ENCODE assay signal across 30 cellular contexts in the genomic region with DNA sequence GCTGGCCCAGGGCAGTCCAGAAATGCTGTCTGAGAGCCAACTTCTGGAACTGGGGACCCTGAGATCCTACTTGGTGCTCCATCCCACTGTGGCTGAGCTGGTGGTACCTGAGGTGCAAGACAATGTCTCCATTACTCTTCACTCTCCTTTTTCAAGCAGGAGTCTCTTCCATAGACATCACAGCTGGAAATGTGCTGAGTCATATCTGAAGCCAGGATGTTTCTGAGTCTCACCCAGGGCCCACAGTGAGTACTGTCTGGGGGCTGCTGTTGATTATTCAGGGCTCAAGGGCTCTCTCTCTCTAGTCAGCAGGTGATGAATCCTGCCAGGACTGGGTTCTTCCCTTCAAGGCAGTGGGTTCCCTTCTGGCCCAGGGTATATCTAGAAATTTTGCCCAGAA.
DNase-seq lines count a peak whose midpoint lies in the region; ATAC-seq and TF ChIP-seq lines count a peak whose summit lies in the region.
"Had no signal": no experiment of that assay in that cellular context is flagged by ENCODE, and none has a peak within 500 bp of the region (broad histone marks: within the 10 kb centered on the region; RNA-seq: fewer than 3 reads in every experiment).

No MANE protein-coding gene starts in this region.

- H3K4me1 Mint-ChIP-seq in endodermal cell: peaks cover 7% of the 10 kb centered on the region
- no peaks in the 10 kb centered on the region for H3K4me1 Mint-ChIP-seq in CD8-positive, alpha-beta T cell (ENCODE audit: low read depth)
- H3K4me1 Mint-ChIP-seq: CD4-positive, CD25-positive, alpha-beta regulatory T cell; nephron had no signal

- H3K18ac ChIP-seq in mesenchymal stem cell (ENCODE audit: low read depth in 1 of 2, low read length in 2 of 2): peak overlapping the region; percentile 44 to 50

- peaks cover 13% of the 10 kb centered on the region for H3K4me1 ChIP-seq in PC-3 (ENCODE audit: insufficient read depth, low read length)
- H3K4me1 ChIP-seq in endodermal cell (ENCODE audit: control insufficient read depth, insufficient read depth, low read length): no peaks in the 10 kb centered on the region
- H3K4me1 ChIP-seq in mesenchymal stem cell (ENCODE audit: control insufficient read depth, insufficient read depth, low read depth, low read length): peaks cover 5% of the 10 kb centered on the region
- no peaks in the 10 kb centered on the region for H3K4me1 ChIP-seq in CD8-positive, alpha-beta T cell (ENCODE audit: insufficient read depth, low read length)
- H3K4me1 ChIP-seq: vagina had no signal

- no peak overlapping the region for H3K4me2 ChIP-seq in PC-3 (ENCODE audit: low read length)
- H3K4me2 ChIP-seq in mesenchymal stem cell (ENCODE audit: low read length, poor library complexity, severe bottlenecking): no peak overlapping the region
- H3K4me2 ChIP-seq: hepatocyte had no signal

- H3K27me3 Mint-ChIP-seq in endodermal cell (ENCODE audit: insufficient read depth): peaks cover 2% of the 10 kb centered on the region
- no peaks in the 10 kb centered on the region for H3K27me3 Mint-ChIP-seq in CD8-positive, alpha-beta T cell (ENCODE audit: low read depth)
- H3K27me3 Mint-ChIP-seq: CD4-positive, CD25-positive, alpha-beta regulatory T cell had no signal

- H3K9me2 ChIP-seq in PC-3 (replicated peaks; ENCODE audit: low read length): no peaks in the 10 kb centered on the region

- DNase-seq in EH (ENCODE audit: low read depth) (peak; percentile 70), PC-3 (peak; percentile 17), endodermal cell (no peak), mesenchymal stem cell (no peak), NCI-H2107 (lab: John Stamatoyannopoulos, UW) (no peak), head of caudate nucleus (no peak)
- no peak for DNase-seq in CD8-positive, alpha-beta T cell
- DNase-seq: activated naive CD4-positive, alpha-beta T cell treated with Interleukin-2 at 50 U/mL for 16 hours; activated T-cell treated with anti-CD3 and anti-CD28 coated beads, Interleukin-2, amount 50 U/mL, for 48 hours; CD4-positive, CD25-positive, alpha-beta regulatory T cell; central memory CD4-positive, alpha-beta T cell; DMS 273 treated with DMSO at 0.1 percent for 48 hours; foreskin melanocyte; GF-D8; HCEC 1CT; midbrain; NCI-H1105 treated with DMSO at 0.1 percent for 48 hours; NCI-H2029; NCI-H226; ovary; right cardiac atrium; stimulated activated naive CD8-positive, alpha-beta T cell treated with anti-CD3 and anti-CD28 coated beads, Interleukin-15, Interleukin-2, amounts not matched to agents 100 U/mL and 50 U/mL, for 24 hours had no signal

- H3K9me3 ChIP-seq in PC-3 (ENCODE audit: low read length) (no peaks in the 10 kb centered on the region), endodermal cell (ENCODE audit: control insufficient read depth, low read length) (peaks cover 40% of the 10 kb centered on the region), mesenchymal stem cell (ENCODE audit: control insufficient read depth, low read length) (peaks cover 11% of the 10 kb centered on the region)
- no peaks in the 10 kb centered on the region for H3K9me3 ChIP-seq in CD8-positive, alpha-beta T cell (ENCODE audit: low read length)
- H3K9me3 ChIP-seq: ovary, thoracic aorta, vagina had no signal

- H3F3A ChIP-seq in PC-3 (ENCODE audit: low read length, unreplicated experiment): no peaks in the 10 kb centered on the region

- H3K14ac ChIP-seq in mesenchymal stem cell (ENCODE audit: low read length in 2 of 2): no peak overlapping the region

- no TSS peak for BruUV-seq in PC-3 (replicated peaks; lab: Mats Ljungman, UMichigan)

- TF ChIP-seq CTCF in PC-3 (conservative IDR thresholded peaks at IDR 0.05; ENCODE audit: low read depth, low read length) (no peak), endodermal cell (conservative IDR thresholded peaks at IDR 0.05) (no peak)
- TF ChIP-seq CTCF in CD8-positive, alpha-beta T cell (IDR thresholded peaks at IDR 0.05): no peak

- H3K9me3 Mint-ChIP-seq in endodermal cell: peaks cover 17% of the 10 kb centered on the region
- peaks cover 3% of the 10 kb centered on the region for H3K9me3 Mint-ChIP-seq in CD8-positive, alpha-beta T cell

- peak overlapping the region; percentile 8 to 91 for H2BK12ac ChIP-seq in mesenchymal stem cell (ENCODE audit: low read length in 2 of 2)

- H4K91ac ChIP-seq in mesenchymal stem cell (ENCODE audit: low read length): peak overlapping the region; percentile 85

- H3K9ac ChIP-seq in PC-3 (ENCODE audit: low read length): no peak overlapping the region
- no peak overlapping the region for H3K9ac ChIP-seq in endodermal cell (ENCODE audit: extremely low read depth, low read length, poor library complexity, severe bottlenecking)
- no peak overlapping the region for H3K9ac ChIP-seq in mesenchymal stem cell (ENCODE audit: low read length)

- no peaks in the 10 kb centered on the region for H3K27me3 ChIP-seq in PC-3 (ENCODE audit: low read length)
- H3K27me3 ChIP-seq in endodermal cell (ENCODE audit: control insufficient read depth, insufficient read depth, low read length, poor library complexity, severe bottlenecking): no peaks in the 10 kb centered on the region
- no peaks in the 10 kb centered on the region for H3K27me3 ChIP-seq in mesenchymal stem cell (ENCODE audit: control insufficient read depth in 1 of 2, insufficient read depth in 1 of 2, low read length in 2 of 2)
- no peaks in the 10 kb centered on the region for H3K27me3 ChIP-seq in CD8-positive, alpha-beta T cell (ENCODE audit: insufficient read depth, low read length)
- H3K27me3 ChIP-seq: hepatocyte, ovary, vagina had no signal

- H2BK15ac ChIP-seq in mesenchymal stem cell (ENCODE audit: low read depth, poor library complexity, severe bottlenecking): no peak overlapping the region

- intact Hi-C loops in PC-3 (cut with micrococcal nuclease): no loop called here
- intact Hi-C loops in CD8-positive, alpha-beta T cell (cut with DNase I, micrococcal nuclease): no loop called here
- intact Hi-C loops in head of caudate nucleus (cut with DNase I): no loop called here

- H3K36me3 ChIP-seq in PC-3 (ENCODE audit: low read depth, low read length) (no peaks in the 10 kb centered on the region), endodermal cell (ENCODE audit: control insufficient read depth, insufficient read depth, low read length) (no peaks in the 10 kb centered on the region), mesenchymal stem cell (ENCODE audit: control insufficient read depth in 1 of 2, insufficient read depth in 2 of 2, low read depth in 1 of 2, low read length in 2 of 2) (no peaks in the 10 kb centered on the region)
- H3K36me3 ChIP-seq in CD8-positive, alpha-beta T cell (ENCODE audit: insufficient read depth, low read length): no peaks in the 10 kb centered on the region
- H3K36me3 ChIP-seq: ovary, thoracic aorta, vagina had no signal

- no peak overlapping the region for H2BK5ac ChIP-seq in mesenchymal stem cell (ENCODE audit: low read depth, low read length, poor library complexity, severe bottlenecking)

- H3K79me2 ChIP-seq in PC-3 (ENCODE audit: low read length): no peaks in the 10 kb centered on the region
- H3K79me2 ChIP-seq: hepatocyte had no signal

- H4K20me1 ChIP-seq in PC-3 (ENCODE audit: low read length): no peaks in the 10 kb centered on the region

- CTCF ChIA-PET in PC-3 (lab: Charles Lee): no interaction called here
- CTCF ChIA-PET in CD8-positive, alpha-beta T cell (lab: Charles Lee): no interaction called here

- peak overlapping the region; percentile 29 for H4K8ac ChIP-seq in mesenchymal stem cell (ENCODE audit: low read length)

- no peak overlapping the region for H3K4ac ChIP-seq in mesenchymal stem cell (ENCODE audit: low read depth in 1 of 2, low read length in 2 of 2)

- H3K4me3 ChIP-seq in PC-3 (ENCODE audit: low read length): no peak overlapping the region
- H3K4me3 ChIP-seq in endodermal cell (ENCODE audit: low read length): peak overlapping the region; percentile 7
- H3K4me3 ChIP-seq in mesenchymal stem cell (ENCODE audit: insufficient read depth in 1 of 2, low read depth in 1 of 2, low read length in 2 of 2): no peak overlapping the region
- H3K4me3 ChIP-seq in CD8-positive, alpha-beta T cell (ENCODE audit: low read depth, low read length): no peak overlapping the region
- H3K4me3 ChIP-seq: hepatocyte, ovary, thoracic aorta, vagina had no signal

- peak overlapping the region; percentile 40 for H3K27ac Mint-ChIP-seq in endodermal cell
- H3K27ac Mint-ChIP-seq in CD8-positive, alpha-beta T cell: no peak overlapping the region
- H3K27ac Mint-ChIP-seq: CD4-positive, CD25-positive, alpha-beta regulatory T cell; nephron; T-helper 1 cell treated with Interleukin-12 subunit alpha and Interleukin-12 subunit beta and Interleukin-4 antibody, amounts not matched to agents 30 μg/mL and 1 μg/mL, for 36 hours had no signal

- 0 out of 2 replicates have a peak overlapping the region, but pooled peaks have one; percentile 4 for H2AFZ ChIP-seq in PC-3 (ENCODE audit: low read length)
- peak overlapping the region; percentile 64 for H2AFZ ChIP-seq in mesenchymal stem cell (ENCODE audit: low read depth, low read length)
- H2AFZ ChIP-seq: hepatocyte had no signal

- no peaks in the 10 kb centered on the region for H3K36me3 Mint-ChIP-seq in endodermal cell (ENCODE audit: low read depth)
- H3K36me3 Mint-ChIP-seq in CD8-positive, alpha-beta T cell: no peaks in the 10 kb centered on the region
- H3K36me3 Mint-ChIP-seq: CD4-positive, CD25-positive, alpha-beta regulatory T cell had no signal

- H3K4me3 Mint-ChIP-seq in endodermal cell: no peak overlapping the region
- H3K4me3 Mint-ChIP-seq in CD8-positive, alpha-beta T cell: no peak overlapping the region
- H3K4me3 Mint-ChIP-seq: CD4-positive, CD25-positive, alpha-beta regulatory T cell; nephron; T-helper 1 cell treated with Interleukin-12 subunit alpha and Interleukin-12 subunit beta and Interleukin-4 antibody, amounts not matched to agents 30 μg/mL and 1 μg/mL, for 36 hours had no signal

- H3K23ac ChIP-seq in mesenchymal stem cell (ENCODE audit: low read length in 2 of 2): no peak overlapping the region

- no peaks in the 10 kb centered on the region for H3K79me1 ChIP-seq in mesenchymal stem cell (replicated peaks; ENCODE audit: low read length, poor library complexity, severe bottlenecking)

- POLR2A ChIA-PET in PC-3 (lab: Charles Lee; ENCODE audit: unreplicated experiment): no interaction called here
- POLR2A ChIA-PET in CD8-positive, alpha-beta T cell (lab: Charles Lee): no interaction called here

- peak overlapping the region; percentile 30 for H2BK120ac ChIP-seq in mesenchymal stem cell (ENCODE audit: low read depth, low read length)

- no peak overlapping the region for H2AK5ac ChIP-seq in mesenchymal stem cell (ENCODE audit: low read length, severe bottlenecking)

- H3K27ac ChIP-seq in PC-3 (ENCODE audit: low read length) (no peak overlapping the region), endodermal cell (ENCODE audit: low read depth, low read length) (no peak overlapping the region), mesenchymal stem cell (ENCODE audit: low read length, poor library complexity, severe bottlenecking) (no peak overlapping the region)
- no peak overlapping the region for H3K27ac ChIP-seq in CD8-positive, alpha-beta T cell (ENCODE audit: low read depth, low read length)
- H3K27ac ChIP-seq: hepatocyte, ovary, RWPE1, thoracic aorta, vagina had no signal

- no peak for ATAC-seq in PC-3
- ATAC-seq in HG03432 (IDR thresholded peaks at IDR 0.05; ENCODE audit: unreplicated experiment): no peak
- ATAC-seq in CD8-positive, alpha-beta T cell: no peak
- ATAC-seq: left lobe of liver; right cardiac atrium; stimulated activated naive CD8-positive, alpha-beta T cell treated with anti-CD3 and anti-CD28 coated beads, Interleukin-15, Interleukin-2, amounts not matched to agents 100 U/mL and 50 U/mL, for 24 hours had no signal

Comparison
In these comparisons a context has a peak if more than half of its experiments do, and no peak if none do; other contexts are left out.
1. DNase-seq: peak in EH (single experiment) and PC-3 (single experiment); none in endodermal cell (single experiment), mesenchymal stem cell (single experiment), NCI-H2107 (single experiment), CD8-positive, alpha-beta T cell (0 of 7) and head of caudate nucleus (0 of 42).